ENCODE assay signal across 17 cellular contexts in the genomic region with DNA sequence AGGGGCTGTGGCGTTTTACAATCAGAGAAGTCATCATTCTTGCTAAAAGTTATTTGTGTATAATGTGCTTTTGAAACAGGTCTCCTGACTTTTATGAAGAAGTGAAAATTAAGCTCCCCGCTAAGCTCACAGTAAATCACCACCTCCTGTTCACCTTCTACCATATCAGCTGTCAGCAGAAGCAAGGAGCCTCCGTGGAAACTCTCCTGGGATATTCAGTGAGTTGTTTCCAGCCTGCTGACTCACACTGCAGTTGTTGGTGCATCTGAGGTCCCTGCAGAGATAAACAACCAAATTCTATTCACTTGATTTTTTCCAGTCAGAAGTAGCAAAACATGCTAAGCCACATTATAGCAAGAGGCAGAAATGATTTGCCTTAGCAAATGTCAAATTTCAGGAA.
DNase-seq lines count a peak whose midpoint lies in the region; ATAC-seq and TF ChIP-seq lines count a peak whose summit lies in the region.
"Had no signal": no experiment of that assay in that cellular context is flagged by ENCODE, and none has a peak within 500 bp of the region (broad histone marks: within the 10 kb centered on the region; RNA-seq: fewer than 3 reads in every experiment).

No MANE protein-coding gene starts in this region.

- DNase-seq in GM23338 (ENCODE audit: low spot score) (no peak), NCI-H2171 (lab: John Stamatoyannopoulos, UW) (peak; percentile 84), fibroblast of mammary gland (ENCODE audit: low read depth) (peak; percentile 37), pons (ENCODE audit: low spot score) (peak; percentile 14), Peyer's patch (no peak)
- DNase-seq in stimulated activated CD4-positive, alpha-beta T cell treated with anti-CD3 and anti-CD28 coated beads, Interleukin-1b, Interleukin-23, amount 100 ng/mL, for 48 hours: no peak
- DNase-seq: activated CD4-positive, alpha-beta memory T cell treated with anti-CD3 and anti-CD28 coated beads for 36 hours; AML-193; amygdala; cerebellar nuclear complex; GM23248; NCI-H1436 treated with DMSO at 0.1 percent for 48 hours; NCI-H526; stimulated activated CD4-positive, alpha-beta T cell treated with anti-CD3 and anti-CD28 coated beads, Interleukin-2, amount 100 ng/mL, for 24 hours; testis had no signal

- H3K9me3 Mint-ChIP-seq in GM23338: no peaks in the 10 kb centered on the region
- H3K9me3 Mint-ChIP-seq: activated CD4-positive, alpha-beta memory T cell treated with anti-CD3 and anti-CD28 coated beads for 36 hours had no signal

- no peak overlapping the region for H3K4me3 ChIP-seq in GM23338
- H3K4me3 ChIP-seq in fibroblast of mammary gland (ENCODE audit: control insufficient read depth, low read depth, low read length): no peak overlapping the region
- no peak overlapping the region for H3K4me3 ChIP-seq in Peyer's patch
- H3K4me3 ChIP-seq: GM23248, testis had no signal

- ATAC-seq in GM23338: no peak
- no peak for ATAC-seq in HG03378 (IDR thresholded peaks at IDR 0.05; ENCODE audit: unreplicated experiment)

- no peaks in the 10 kb centered on the region for H3K27me3 ChIP-seq in GM23338 (ENCODE audit: insufficient read depth)
- no peaks in the 10 kb centered on the region for H3K27me3 ChIP-seq in Peyer's patch
- H3K27me3 ChIP-seq: testis had no signal

- no peaks in the 10 kb centered on the region for H4K20me1 ChIP-seq in GM23338 (replicated peaks; ENCODE audit: insufficient read depth)

- H3K4me1 ChIP-seq in GM23338 (ENCODE audit: insufficient read depth) (no peaks in the 10 kb centered on the region), Peyer's patch (no peaks in the 10 kb centered on the region)
- H3K4me1 ChIP-seq: testis had no signal

- no peaks in the 10 kb centered on the region for H3K36me3 Mint-ChIP-seq in GM23338 (ENCODE audit: low read depth)

- H3K4me3 Mint-ChIP-seq in GM23338: no peak overlapping the region
- H3K4me3 Mint-ChIP-seq: activated CD4-positive, alpha-beta memory T cell treated with anti-CD3 and anti-CD28 coated beads for 36 hours had no signal

- H3K27ac Mint-ChIP-seq in GM23338: no peak overlapping the region

- H3K27ac ChIP-seq in GM23338 (ENCODE audit: low read depth) (no peak overlapping the region), Peyer's patch (no peak overlapping the region)
- H3K27ac ChIP-seq: GM23248, KMS-11, testis had no signal

- no peaks in the 10 kb centered on the region for H3K27me3 Mint-ChIP-seq in GM23338 (ENCODE audit: insufficient read depth, low read depth, poor library complexity)
- H3K27me3 Mint-ChIP-seq: activated CD4-positive, alpha-beta memory T cell treated with anti-CD3 and anti-CD28 coated beads for 36 hours had no signal

- H3K4me1 Mint-ChIP-seq in GM23338: peaks cover 11% of the 10 kb centered on the region

- H3K36me3 ChIP-seq in GM23338 (ENCODE audit: insufficient read depth) (no peaks in the 10 kb centered on the region), Peyer's patch (peaks cover 0 to 15% (median 0%) of the 10 kb centered on the region in 3 donors)

- no peaks in the 10 kb centered on the region for H3K9me2 ChIP-seq in GM23338 (ENCODE audit: insufficient read depth)

- no peaks in the 10 kb centered on the region for H3K79me2 ChIP-seq in GM23338 (replicated peaks; ENCODE audit: insufficient read depth)

- no peaks in the 10 kb centered on the region for H3K9me3 ChIP-seq in Peyer's patch
- H3K9me3 ChIP-seq: testis had no signal

- 0 out of 2 replicates have a peak overlapping the region, but pooled peaks have one; percentile 18 for H3K4me2 ChIP-seq in GM23338
- H3K4me2 ChIP-seq: KMS-11 had no signal

- H3F3A ChIP-seq in GM23338 (replicated peaks; ENCODE audit: low read depth): no peaks in the 10 kb centered on the region

- TF ChIP-seq CTCF in GM23338 (conservative IDR thresholded peaks at IDR 0.05; ENCODE audit: low read depth in 2 of 2) (no peak), fibroblast of mammary gland (conservative IDR thresholded peaks at IDR 0.05; ENCODE audit: control insufficient read depth, insufficient read depth, low read depth, low read length) (no peak), Peyer's patch (IDR thresholded peaks at IDR 0.05) (no peak)

- TF ChIP-seq POLR2A in Peyer's patch (IDR thresholded peaks at IDR 0.05): no peak

- 0 out of 2 replicates have a peak overlapping the region, but pooled peaks have one; percentile 9 for H2AFZ ChIP-seq in GM23338
- H2AFZ ChIP-seq: GM23248 had no signal

TF ChIP-seq in GM23338, 12 proteins besides CTCF, POLR2A, EP300 and RAD21 (continues in another document):
- TF ChIP-seq ZNF331 (CRISPR knock-in tag; IDR thresholded peaks at IDR 0.05; ENCODE audit: low read depth) (no peak), CREB1 (CRISPR knock-in tag; IDR thresholded peaks at IDR 0.05; ENCODE audit: low read depth) (no peak), STAT1 (IDR thresholded peaks at IDR 0.05; ENCODE audit: unreplicated experiment) (no peak), POLR2AphosphoS5 (IDR thresholded peaks at IDR 0.05; ENCODE audit: low read depth) (no peak), NANOG (IDR thresholded peaks at IDR 0.05; ENCODE audit: borderline replicate concordance) (no peak), EZH2 (IDR thresholded peaks at IDR 0.05; ENCODE audit: low read depth, unreplicated experiment) (no peak)
- TF ChIP-seq, protein P1, sequence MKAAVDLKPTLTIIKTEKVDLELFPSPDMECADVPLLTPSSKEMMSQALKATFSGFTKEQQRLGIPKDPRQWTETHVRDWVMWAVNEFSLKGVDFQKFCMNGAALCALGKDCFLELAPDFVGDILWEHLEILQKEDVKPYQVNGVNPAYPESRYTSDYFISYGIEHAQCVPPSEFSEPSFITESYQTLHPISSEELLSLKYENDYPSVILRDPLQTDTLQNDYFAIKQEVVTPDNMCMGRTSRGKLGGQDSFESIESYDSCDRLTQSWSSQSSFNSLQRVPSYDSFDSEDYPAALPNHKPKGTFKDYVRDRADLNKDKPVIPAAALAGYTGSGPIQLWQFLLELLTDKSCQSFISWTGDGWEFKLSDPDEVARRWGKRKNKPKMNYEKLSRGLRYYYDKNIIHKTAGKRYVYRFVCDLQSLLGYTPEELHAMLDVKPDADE (IDR thresholded peaks at IDR 0.05): no peak
- TF ChIP-seq, protein P2, sequence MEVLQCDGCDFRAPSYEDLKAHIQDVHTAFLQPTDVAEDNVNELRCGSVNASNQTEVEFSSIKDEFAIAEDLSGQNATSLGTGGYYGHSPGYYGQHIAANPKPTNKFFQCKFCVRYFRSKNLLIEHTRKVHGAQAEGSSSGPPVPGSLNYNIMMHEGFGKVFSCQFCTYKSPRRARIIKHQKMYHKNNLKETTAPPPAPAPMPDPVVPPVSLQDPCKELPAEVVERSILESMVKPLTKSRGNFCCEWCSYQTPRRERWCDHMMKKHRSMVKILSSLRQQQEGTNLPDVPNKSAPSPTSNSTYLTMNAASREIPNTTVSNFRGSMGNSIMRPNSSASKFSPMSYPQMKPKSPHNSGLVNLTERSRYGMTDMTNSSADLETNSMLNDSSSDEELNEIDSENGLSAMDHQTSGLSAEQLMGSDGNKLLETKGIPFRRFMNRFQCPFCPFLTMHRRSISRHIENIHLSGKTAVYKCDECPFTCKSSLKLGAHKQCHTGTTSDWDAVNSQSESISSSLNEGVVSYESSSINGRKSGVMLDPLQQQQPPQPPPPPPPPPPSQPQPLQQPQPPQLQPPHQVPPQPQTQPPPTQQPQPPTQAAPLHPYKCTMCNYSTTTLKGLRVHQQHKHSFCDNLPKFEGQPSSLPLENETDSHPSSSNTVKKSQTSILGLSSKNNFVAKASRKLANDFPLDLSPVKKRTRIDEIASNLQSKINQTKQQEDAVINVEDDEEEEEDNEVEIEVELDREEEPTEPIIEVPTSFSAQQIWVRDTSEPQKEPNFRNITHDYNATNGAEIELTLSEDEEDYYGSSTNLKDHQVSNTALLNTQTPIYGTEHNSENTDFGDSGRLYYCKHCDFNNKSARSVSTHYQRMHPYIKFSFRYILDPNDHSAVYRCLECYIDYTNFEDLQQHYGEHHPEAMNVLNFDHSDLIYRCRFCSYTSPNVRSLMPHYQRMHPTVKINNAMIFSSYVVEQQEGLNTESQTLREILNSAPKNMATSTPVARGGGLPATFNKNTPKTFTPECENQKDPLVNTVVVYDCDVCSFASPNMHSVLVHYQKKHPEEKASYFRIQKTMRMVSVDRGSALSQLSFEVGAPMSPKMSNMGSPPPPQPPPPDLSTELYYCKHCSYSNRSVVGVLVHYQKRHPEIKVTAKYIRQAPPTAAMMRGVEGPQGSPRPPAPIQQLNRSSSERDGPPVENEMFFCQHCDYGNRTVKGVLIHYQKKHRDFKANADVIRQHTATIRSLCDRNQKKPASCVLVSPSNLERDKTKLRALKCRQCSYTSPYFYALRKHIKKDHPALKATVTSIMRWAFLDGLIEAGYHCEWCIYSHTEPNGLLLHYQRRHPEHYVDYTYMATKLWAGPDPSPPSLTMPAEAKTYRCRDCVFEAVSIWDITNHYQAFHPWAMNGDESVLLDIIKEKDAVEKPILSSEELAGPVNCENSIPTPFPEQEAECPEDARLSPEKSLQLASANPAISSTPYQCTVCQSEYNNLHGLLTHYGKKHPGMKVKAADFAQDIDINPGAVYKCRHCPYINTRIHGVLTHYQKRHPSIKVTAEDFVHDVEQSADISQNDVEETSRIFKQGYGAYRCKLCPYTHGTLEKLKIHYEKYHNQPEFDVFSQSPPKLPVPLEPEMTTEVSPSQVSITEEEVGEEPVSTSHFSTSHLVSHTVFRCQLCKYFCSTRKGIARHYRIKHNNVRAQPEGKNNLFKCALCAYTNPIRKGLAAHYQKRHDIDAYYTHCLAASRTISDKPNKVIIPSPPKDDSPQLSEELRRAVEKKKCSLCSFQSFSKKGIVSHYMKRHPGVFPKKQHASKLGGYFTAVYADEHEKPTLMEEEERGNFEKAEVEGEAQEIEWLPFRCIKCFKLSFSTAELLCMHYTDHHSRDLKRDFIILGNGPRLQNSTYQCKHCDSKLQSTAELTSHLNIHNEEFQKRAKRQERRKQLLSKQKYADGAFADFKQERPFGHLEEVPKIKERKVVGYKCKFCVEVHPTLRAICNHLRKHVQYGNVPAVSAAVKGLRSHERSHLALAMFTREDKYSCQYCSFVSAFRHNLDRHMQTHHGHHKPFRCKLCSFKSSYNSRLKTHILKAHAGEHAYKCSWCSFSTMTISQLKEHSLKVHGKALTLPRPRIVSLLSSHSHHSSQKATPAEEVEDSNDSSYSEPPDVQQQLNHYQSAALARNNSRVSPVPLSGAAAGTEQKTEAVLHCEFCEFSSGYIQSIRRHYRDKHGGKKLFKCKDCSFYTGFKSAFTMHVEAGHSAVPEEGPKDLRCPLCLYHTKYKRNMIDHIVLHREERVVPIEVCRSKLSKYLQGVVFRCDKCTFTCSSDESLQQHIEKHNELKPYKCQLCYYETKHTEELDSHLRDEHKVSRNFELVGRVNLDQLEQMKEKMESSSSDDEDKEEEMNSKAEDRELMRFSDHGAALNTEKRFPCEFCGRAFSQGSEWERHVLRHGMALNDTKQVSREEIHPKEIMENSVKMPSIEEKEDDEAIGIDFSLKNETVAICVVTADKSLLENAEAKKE (CRISPR knock-in tag; IDR thresholded peaks at IDR 0.05): no peak

Comparison
In these comparisons a context has a peak if more than half of its experiments do, and no peak if none do; other contexts are left out.
1. DNase-seq: peak in NCI-H2171 (single experiment), fibroblast of mammary gland (single experiment) and pons (single experiment); none in GM23338 (single experiment), Peyer's patch (0 of 3) and stimulated activated CD4-positive, alpha-beta T cell treated with anti-CD3 and anti-CD28 coated beads, Interleukin-1b, Interleukin-23, amount 100 ng/mL, for 48 hours (single experiment).